Comparison of ENCODE assay signal across 9 cellular contexts in the genomic region with DNA sequence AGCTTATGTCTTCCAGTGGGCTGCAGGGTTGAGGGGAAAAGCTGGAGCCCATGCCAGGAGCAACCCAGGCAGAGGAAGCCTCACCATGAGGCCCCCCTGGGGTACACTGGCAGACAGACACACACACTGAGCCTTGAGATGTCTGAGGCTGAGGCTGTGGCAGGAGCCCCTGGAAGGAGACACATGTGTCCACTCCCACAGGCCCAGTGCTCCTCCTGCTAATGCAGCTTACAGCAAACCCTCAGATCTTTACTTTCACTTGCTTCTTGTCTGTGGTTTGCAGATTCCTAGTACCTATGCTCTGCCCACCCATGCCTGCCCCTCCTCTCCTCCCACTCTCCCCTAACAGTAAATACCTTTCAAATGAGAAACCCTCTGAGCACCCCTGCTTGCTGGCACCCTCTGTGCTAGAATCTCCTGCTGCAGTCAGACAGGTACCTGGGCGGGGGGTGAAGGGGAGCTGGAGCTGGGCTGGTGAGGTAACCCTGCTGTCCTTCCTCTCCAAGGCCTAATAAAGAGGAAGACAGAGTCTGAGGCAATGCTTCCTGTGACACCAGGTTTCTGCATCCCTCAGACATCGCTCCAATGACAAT.
DNase-seq lines count a peak whose midpoint lies in the region; ATAC-seq and TF ChIP-seq lines count a peak whose summit lies in the region.
"Had no signal": no experiment of that assay in that cellular context is flagged by ENCODE, and none has a peak within 500 bp of the region (broad histone marks: within the 10 kb centered on the region; RNA-seq: fewer than 3 reads in every experiment).

No MANE protein-coding gene starts in this region.

- no peaks in the 10 kb centered on the region for H3K27me3 Mint-ChIP-seq in activated naive CD4-positive, alpha-beta T cell treated with anti-CD3 and anti-CD28 coated beads for 36 hours (ENCODE audit: low read depth)

- H3K4me1 ChIP-seq in KMS-11 (ENCODE audit: low read depth, poor library complexity, severe bottlenecking) = peaks cover 35% of the 10 kb centered on the region
- peaks cover 14% of the 10 kb centered on the region for H3K4me1 ChIP-seq in effector memory CD4-positive, alpha-beta T cell (ENCODE audit: control insufficient read depth, insufficient read depth, low read length, poor library complexity, severe bottlenecking)

- H3K79me2 ChIP-seq in KMS-11 (ENCODE audit: insufficient read depth, low read depth) = no peaks in the 10 kb centered on the region

- no peaks in the 10 kb centered on the region for H3K9me3 Mint-ChIP-seq in activated naive CD4-positive, alpha-beta T cell treated with anti-CD3 and anti-CD28 coated beads for 36 hours

- no peaks in the 10 kb centered on the region for H3K36me3 ChIP-seq in KMS-11 (ENCODE audit: insufficient read depth)
- no peaks in the 10 kb centered on the region for H3K36me3 ChIP-seq in effector memory CD4-positive, alpha-beta T cell (ENCODE audit: control insufficient read depth, insufficient read depth, low read length)

- intact Hi-C loops in activated naive CD4-positive, alpha-beta T cell treated with anti-CD3 and anti-CD28 coated beads for 36 hours (cut with micrococcal nuclease) = loop anchor here (5.0 kb wide), 1 partner anchor 42 kb away; no protein-coding TSS in a partner anchor

- ATAC-seq in GM18505 (IDR thresholded peaks at IDR 0.05; ENCODE audit: unreplicated experiment) (peak; percentile 58), GM21367 (IDR thresholded peaks at IDR 0.05; ENCODE audit: unreplicated experiment) (no peak), GM18502 (IDR thresholded peaks at IDR 0.05; ENCODE audit: poor library complexity, unreplicated experiment) (no peak)

- peaks cover 29% of the 10 kb centered on the region for H3K4me1 Mint-ChIP-seq in activated naive CD4-positive, alpha-beta T cell treated with anti-CD3 and anti-CD28 coated beads for 36 hours (ENCODE audit: low read depth)

- CTCF ChIA-PET in activated naive CD4-positive, alpha-beta T cell treated with anti-CD3 and anti-CD28 coated beads for 36 hours (lab: Charles Lee) = interaction anchor here (0.6 to 2.0 kb wide), 3 partner anchors 13 to 40 kb away, joined by 3 to 9 read pairs (median 3); no protein-coding TSS in a partner anchor

- peak; percentile 28 for DNase-seq in activated naive CD4-positive, alpha-beta T cell treated with anti-CD3 and anti-CD28 coated beads for 36 hours
- DNase-seq in renal cortical epithelial cell (ENCODE audit: low read depth) (peak; percentile 25), epidermal melanocyte (ENCODE audit: insufficient read length, low spot score) (no peak)
- no peak for DNase-seq in effector memory CD4-positive, alpha-beta T cell
- DNase-seq: T1000 had no signal

- peaks cover 6% of the 10 kb centered on the region; the same call in 1 of the 2 replicates for H3K27me3 ChIP-seq in KMS-11 (ENCODE audit: insufficient read depth, low read depth)
- no peaks in the 10 kb centered on the region for H3K27me3 ChIP-seq in effector memory CD4-positive, alpha-beta T cell (replicated peaks; ENCODE audit: control insufficient read depth, insufficient read depth, low read length, poor library complexity, severe bottlenecking)

- H3K4me2 ChIP-seq in KMS-11 = peak overlapping the region; percentile 40; the same call in 1 of the 2 replicates

- no peak overlapping the region for H3K4me3 ChIP-seq in KMS-11 (IDR thresholded peaks at IDR 0.05; ENCODE audit: insufficient read depth, low read depth, low read length)
- no peak overlapping the region for H3K4me3 ChIP-seq in effector memory CD4-positive, alpha-beta T cell (ENCODE audit: insufficient read depth, low read depth, low read length, poor library complexity, severe bottlenecking)

- H3K36me3 Mint-ChIP-seq in activated naive CD4-positive, alpha-beta T cell treated with anti-CD3 and anti-CD28 coated beads for 36 hours (ENCODE audit: low read depth) = no peaks in the 10 kb centered on the region

- H2AFZ ChIP-seq in KMS-11 (ENCODE audit: low read depth) = no peak overlapping the region

- H3K27ac ChIP-seq in KMS-11 = no peak overlapping the region
- no peak overlapping the region for H3K27ac ChIP-seq in effector memory CD4-positive, alpha-beta T cell (ENCODE audit: insufficient read depth, low read length, poor library complexity, severe bottlenecking)

- no peak for TF ChIP-seq POLR2A in GM18505 (IDR thresholded peaks at IDR 0.05; ENCODE audit: borderline replicate concordance, extremely low read depth, insufficient read depth, insufficient read length)

- no peak for TF ChIP-seq CTCF in KMS-11 (conservative IDR thresholded peaks at IDR 0.05; ENCODE audit: low read depth, low read length)

- no peak overlapping the region for H3K9ac ChIP-seq in KMS-11

- H3K27ac Mint-ChIP-seq in activated naive CD4-positive, alpha-beta T cell treated with anti-CD3 and anti-CD28 coated beads for 36 hours = no peak overlapping the region

- H3K4me3 Mint-ChIP-seq in activated naive CD4-positive, alpha-beta T cell treated with anti-CD3 and anti-CD28 coated beads for 36 hours = no peak overlapping the region

- H4K20me1 ChIP-seq in KMS-11 (ENCODE audit: insufficient read depth) = no peaks in the 10 kb centered on the region

- no peaks in the 10 kb centered on the region for H3K9me3 ChIP-seq in effector memory CD4-positive, alpha-beta T cell (ENCODE audit: control insufficient read depth, low read length)

Comparison
In these comparisons a context has a peak if more than half of its experiments do, and no peak if none do; other contexts are left out.
1. DNase-seq: peak in activated naive CD4-positive, alpha-beta T cell treated with anti-CD3 and anti-CD28 coated beads for 36 hours (single experiment) and renal cortical epithelial cell (single experiment); none in effector memory CD4-positive, alpha-beta T cell (0 of 3) and epidermal melanocyte (single experiment).